ENCODE assay signal across 1 cellular context in genomic region chr3:196085534-196085933, GRCh38.
TF ChIP-seq lines count a peak whose summit lies in the region.

No MANE protein-coding gene starts in this region.

TF ChIP-seq in GM23338, 12 proteins besides CTCF, POLR2A, EP300 and RAD21 (continued from another document):
- no peak for TF ChIP-seq REST (IDR thresholded peaks at IDR 0.05; ENCODE audit: unreplicated experiment)
- no peak for TF ChIP-seq ZNF114 (CRISPR knock-in tag; IDR thresholded peaks at IDR 0.05)
- no peak for TF ChIP-seq POLR2AphosphoS5 (IDR thresholded peaks at IDR 0.05; ENCODE audit: low read depth)
- TF ChIP-seq NANOG (IDR thresholded peaks at IDR 0.05; ENCODE audit: borderline replicate concordance) = no peak
- TF ChIP-seq EZH2 (IDR thresholded peaks at IDR 0.05; ENCODE audit: low read depth, unreplicated experiment) = no peak
- TF ChIP-seq CREB1 (CRISPR knock-in tag; IDR thresholded peaks at IDR 0.05; ENCODE audit: low read depth) = no peak
- TF ChIP-seq STAT1 (IDR thresholded peaks at IDR 0.05; ENCODE audit: unreplicated experiment) = no peak
- no peak for TF ChIP-seq ETS1 (IDR thresholded peaks at IDR 0.05)
- TF ChIP-seq ZNF462 (CRISPR knock-in tag; IDR thresholded peaks at IDR 0.05) = no peak
- no peak for TF ChIP-seq ZNF331 (CRISPR knock-in tag; IDR thresholded peaks at IDR 0.05; ENCODE audit: low read depth)
